ENCODE assay signal across 8 cellular contexts in genomic region chr7:38311329-38311937, GRCh38.
DNase-seq lines count a peak whose midpoint lies in the region; ATAC-seq and TF ChIP-seq lines count a peak whose summit lies in the region.

No MANE protein-coding gene starts in this region.

- POLR2A ChIA-PET in activated CD4-positive, alpha-beta T cell treated with anti-CD3 and anti-CD28 coated beads, Interleukin-2, amount 10 ng/mL, durations not matched to agents 7 days and 5 days (lab: Charles Lee): no interaction called here
- POLR2A ChIA-PET in activated CD4-positive, alpha-beta memory T cell treated with anti-CD3 and anti-CD28 coated beads, Interleukin-2, amount 10 ng/mL, durations not matched to agents 7 days and 5 days (lab: Charles Lee): no interaction called here

- no peaks in the 10 kb centered on the region for H3K27me3 ChIP-seq in testis

- ATAC-seq in HG02870 (IDR thresholded peaks at IDR 0.05; ENCODE audit: unreplicated experiment) (peak; percentile 74), HG03439 (IDR thresholded peaks at IDR 0.05; ENCODE audit: unreplicated experiment) (no peak), HG03342 (IDR thresholded peaks at IDR 0.05; ENCODE audit: unreplicated experiment) (no peak)

- TF ChIP-seq CTCF in testis (IDR thresholded peaks at IDR 0.05): no peak

- CTCF ChIA-PET in activated CD4-positive, alpha-beta T cell treated with anti-CD3 and anti-CD28 coated beads, Interleukin-2, amount 10 ng/mL, durations not matched to agents 7 days and 5 days (lab: Charles Lee): no interaction called here
- CTCF ChIA-PET in activated CD4-positive, alpha-beta memory T cell treated with anti-CD3 and anti-CD28 coated beads, Interleukin-2, amount 10 ng/mL, durations not matched to agents 7 days and 5 days (lab: Charles Lee): interaction anchor here (1.8 kb wide), 1 partner anchor 96 kb away, joined by 6 read pairs; no protein-coding TSS in a partner anchor

- peak overlapping the region; percentile 80 for H3K27ac Mint-ChIP-seq in activated CD4-positive, alpha-beta T cell treated with anti-CD3 and anti-CD28 coated beads, Interleukin-2, amount 10 ng/mL, durations not matched to agents 7 days and 5 days
- H3K27ac Mint-ChIP-seq in activated CD4-positive, alpha-beta memory T cell treated with anti-CD3 and anti-CD28 coated beads, Interleukin-2, amount 10 ng/mL, durations not matched to agents 7 days and 5 days: peak overlapping the region; percentile 77
- peak overlapping the region; percentile 99 to 100 (median 100) for H3K27ac Mint-ChIP-seq in immature natural killer cell

- H3K4me3 Mint-ChIP-seq in activated CD4-positive, alpha-beta T cell treated with anti-CD3 and anti-CD28 coated beads, Interleukin-2, amount 10 ng/mL, durations not matched to agents 7 days and 5 days: peak overlapping the region; percentile 65
- peak overlapping the region; percentile 74 for H3K4me3 Mint-ChIP-seq in activated CD4-positive, alpha-beta memory T cell treated with anti-CD3 and anti-CD28 coated beads, Interleukin-2, amount 10 ng/mL, durations not matched to agents 7 days and 5 days
- peak overlapping the region; percentile 91 to 95 (median 92) for H3K4me3 Mint-ChIP-seq in immature natural killer cell

- DNase-seq in activated CD4-positive, alpha-beta T cell treated with anti-CD3 and anti-CD28 coated beads, Interleukin-2, amount 10 ng/mL, durations not matched to agents 7 days and 5 days: no peak
- no peak for DNase-seq in activated CD4-positive, alpha-beta T cell treated with anti-CD3 and anti-CD28 coated beads, Interleukin-2, amount 50 U/mL, for 4 hours
- no peak for DNase-seq in activated CD4-positive, alpha-beta memory T cell treated with anti-CD3 and anti-CD28 coated beads, Interleukin-2, amount 10 ng/mL, durations not matched to agents 7 days and 5 days
- DNase-seq in immature natural killer cell: peak; percentile 65 to 75 (median 67)
- DNase-seq in testis: peak; percentile 65

- no peaks in the 10 kb centered on the region for H3K27me3 Mint-ChIP-seq in activated CD4-positive, alpha-beta T cell treated with anti-CD3 and anti-CD28 coated beads, Interleukin-2, amount 10 ng/mL, durations not matched to agents 7 days and 5 days
- no peaks in the 10 kb centered on the region for H3K27me3 Mint-ChIP-seq in activated CD4-positive, alpha-beta memory T cell treated with anti-CD3 and anti-CD28 coated beads, Interleukin-2, amount 10 ng/mL, durations not matched to agents 7 days and 5 days
- peaks cover 17 to 38% (median 36%) of the 10 kb centered on the region in 3 donors for H3K27me3 Mint-ChIP-seq in immature natural killer cell (ENCODE audit: low read depth in 3 of 3)

- peak overlapping the region; percentile 55 to 58 for H3K4me3 ChIP-seq in testis

- peaks cover 38% of the 10 kb centered on the region for H3K4me1 Mint-ChIP-seq in activated CD4-positive, alpha-beta T cell treated with anti-CD3 and anti-CD28 coated beads, Interleukin-2, amount 10 ng/mL, durations not matched to agents 7 days and 5 days
- peaks cover 38% of the 10 kb centered on the region for H3K4me1 Mint-ChIP-seq in activated CD4-positive, alpha-beta memory T cell treated with anti-CD3 and anti-CD28 coated beads, Interleukin-2, amount 10 ng/mL, durations not matched to agents 7 days and 5 days
- H3K4me1 Mint-ChIP-seq in immature natural killer cell: peaks cover 93 to 99% of the 10 kb centered on the region in 2 donors

- peaks cover 5% of the 10 kb centered on the region for H3K4me1 ChIP-seq in testis

- no peak for TF ChIP-seq POLR2A in testis (IDR thresholded peaks at IDR 0.05)

- intact Hi-C loops in testis (cut with DNase I; ENCODE audit: low total_unique reads): no loop called here

- WGBS in testis, 2 donors: 17 to 23% methylated on average over 25 to 38 of the region's 38 CpGs

- peaks cover 2% of the 10 kb centered on the region for H3K36me3 Mint-ChIP-seq in activated CD4-positive, alpha-beta T cell treated with anti-CD3 and anti-CD28 coated beads, Interleukin-2, amount 10 ng/mL, durations not matched to agents 7 days and 5 days (ENCODE audit: low read depth)
- no peaks in the 10 kb centered on the region for H3K36me3 Mint-ChIP-seq in activated CD4-positive, alpha-beta memory T cell treated with anti-CD3 and anti-CD28 coated beads, Interleukin-2, amount 10 ng/mL, durations not matched to agents 7 days and 5 days (ENCODE audit: low read depth)
- H3K36me3 Mint-ChIP-seq in immature natural killer cell: no peaks in the 10 kb centered on the region

- H3K9me3 ChIP-seq in testis: no peaks in the 10 kb centered on the region

- no peaks in the 10 kb centered on the region for H3K9me3 Mint-ChIP-seq in activated CD4-positive, alpha-beta T cell treated with anti-CD3 and anti-CD28 coated beads, Interleukin-2, amount 10 ng/mL, durations not matched to agents 7 days and 5 days
- no peaks in the 10 kb centered on the region for H3K9me3 Mint-ChIP-seq in activated CD4-positive, alpha-beta memory T cell treated with anti-CD3 and anti-CD28 coated beads, Interleukin-2, amount 10 ng/mL, durations not matched to agents 7 days and 5 days
- peaks cover 0 to 2% (median 0%) of the 10 kb centered on the region in 6 donors for H3K9me3 Mint-ChIP-seq in immature natural killer cell

- no peaks in the 10 kb centered on the region for H3K36me3 ChIP-seq in testis (ENCODE audit: low read depth, missing control alignments)

- H3K27ac ChIP-seq in testis: peak overlapping the region in 1 of 2 donors; percentile 36

Comparison
In these comparisons a context has a peak if more than half of its experiments do, and no peak if none do; other contexts are left out.
1. DNase-seq: peak in immature natural killer cell (3 of 3) and testis (single experiment); none in activated CD4-positive, alpha-beta T cell treated with anti-CD3 and anti-CD28 coated beads, Interleukin-2, amount 10 ng/mL, durations not matched to agents 7 days and 5 days (single experiment), activated CD4-positive, alpha-beta T cell treated with anti-CD3 and anti-CD28 coated beads, Interleukin-2, amount 50 U/mL, for 4 hours (0 of 2) and activated CD4-positive, alpha-beta memory T cell treated with anti-CD3 and anti-CD28 coated beads, Interleukin-2, amount 10 ng/mL, durations not matched to agents 7 days and 5 days (single experiment).
2. Peak in every context shown above with its lines, with median percentiles within 50 percentile points of each other: H3K27ac Mint-ChIP-seq and H3K4me3 Mint-ChIP-seq.